Comparison of ENCODE assay signal across 16 cellular contexts in the genomic region with DNA sequence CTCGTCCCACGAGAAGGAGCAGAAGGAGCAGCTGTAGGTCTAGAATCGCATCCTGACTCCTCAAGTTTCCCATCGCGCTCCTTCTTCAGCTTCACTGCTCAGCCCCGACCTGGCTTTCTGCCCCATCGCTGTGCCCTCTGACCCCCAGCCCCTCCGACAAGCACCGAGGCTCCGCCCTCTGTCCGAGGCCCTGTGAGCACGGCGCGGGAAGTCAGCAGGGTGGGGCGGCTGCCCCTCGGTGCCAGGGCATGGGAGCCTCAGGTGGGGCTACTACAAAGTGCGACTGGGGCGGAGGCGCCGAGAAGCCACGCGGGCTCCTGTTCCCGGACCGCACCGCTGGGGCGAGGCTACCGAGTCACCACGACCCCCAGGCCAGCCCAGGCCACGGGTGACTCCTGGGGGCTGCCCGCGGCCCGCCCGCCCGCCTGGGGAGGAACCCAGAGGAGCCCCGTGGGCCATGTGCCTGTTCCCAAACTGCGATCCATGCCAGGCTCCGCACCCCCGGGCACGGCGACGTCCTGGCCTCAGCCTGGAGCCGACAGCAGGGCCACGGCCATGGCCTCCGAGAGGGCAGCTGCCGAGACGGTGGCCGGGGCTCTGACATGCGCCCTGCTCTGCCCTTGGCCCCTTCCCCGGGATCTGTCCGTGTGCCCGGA.
"Had no signal": no experiment of that assay in that cellular context is flagged by ENCODE, and none has a peak within 500 bp of the region (broad histone marks: within the 10 kb centered on the region; RNA-seq: fewer than 3 reads in every experiment).

No MANE protein-coding gene starts in this region.

- H3K27me3 ChIP-seq: right lobe of liver, thyroid gland, vagina had no signal

- H3K4me3 ChIP-seq: prostate gland, right lobe of liver, thyroid gland, vagina had no signal

- H3K4me1 ChIP-seq: prostate gland, right lobe of liver, thyroid gland had no signal

- DNase-seq: activated CD4-positive, alpha-beta T cell treated with anti-CD3 and anti-CD28 coated beads, Interleukin-2, amount 50 U/mL, for 4 hours; activated CD4-positive, CD25-positive, alpha-beta regulatory T cell treated with anti-CD3 and anti-CD28 coated beads, Interleukin-2, amount 50 U/mL, for 72 hours; activated naive CD4-positive, alpha-beta T cell treated with anti-CD3 and anti-CD28 coated beads for 36 hours; activated naive CD8-positive, alpha-beta T cell treated with anti-CD3 and anti-CD28 coated beads, Interleukin-2, amount 50 U/mL, for 24 hours; right lobe of liver; stimulated activated CD4-positive, alpha-beta T cell treated with anti-CD3 and anti-CD28 coated beads, Interleukin-1b, Interleukin-23, amount 100 ng/mL, for 48 hours; T-helper 9 cell; thyroid gland had no signal

- H3K36me3 ChIP-seq: prostate gland, right lobe of liver, thyroid gland, vagina had no signal

- H3K27ac ChIP-seq: epithelial cell of prostate, prostate gland, right lobe of liver, thyroid gland had no signal

- ATAC-seq: activated naive CD8-positive, alpha-beta T cell treated with anti-CD3 and anti-CD28 coated beads, Interleukin-2, amount 50 U/mL, for 24 hours; activated T-helper 17 cell treated with anti-CD3 and anti-CD28 coated beads, Interleukin-2, amount 50 U/mL, for 72 hours; left colon had no signal

- FAIRE-seq: astrocyte, bronchial epithelial cell, frontal cortex had no signal

- H3K9me3 ChIP-seq: prostate gland, right lobe of liver, thyroid gland, vagina had no signal
